8 cellular contexts compared by ENCODE assay signal in genomic region chr7:44638611-44639557, GRCh38.
DNase-seq lines count a peak whose midpoint lies in the region; ATAC-seq lines count a peak whose summit lies in the region.

No MANE protein-coding gene starts in this region.

- ATAC-seq in GM19438 (IDR thresholded peaks at IDR 0.05; ENCODE audit: low read depth, unreplicated experiment), result peak; percentile 79
- ATAC-seq in HG03565 (IDR thresholded peaks at IDR 0.05; ENCODE audit: unreplicated experiment), result peak; percentile 51

- peak; percentile 86 for DNase-seq in COLO829 (ENCODE audit: low spot score)
- DNase-seq in T follicular helper cell (ENCODE audit: low read depth), result peak; percentile 73
- DNase-seq in islet precursor cell, result peak; percentile 90
- peak; percentile 73 for DNase-seq in stimulated activated CD4-positive, alpha-beta T cell treated with anti-CD3 and anti-CD28 coated beads, Interleukin-4, amount 100 ng/mL, for 1 hour
- DNase-seq in NCI-H146 treated with DMSO at 0.1 percent for 48 hours (lab: John Stamatoyannopoulos, UW; ENCODE audit: unreplicated experiment), result no peak

- peak overlapping the region; percentile 67 for H3K27ac ChIP-seq in angular gyrus (ENCODE audit: low read depth, low read length)
